ENCODE assay signal across 9 cellular contexts in the genomic region with DNA sequence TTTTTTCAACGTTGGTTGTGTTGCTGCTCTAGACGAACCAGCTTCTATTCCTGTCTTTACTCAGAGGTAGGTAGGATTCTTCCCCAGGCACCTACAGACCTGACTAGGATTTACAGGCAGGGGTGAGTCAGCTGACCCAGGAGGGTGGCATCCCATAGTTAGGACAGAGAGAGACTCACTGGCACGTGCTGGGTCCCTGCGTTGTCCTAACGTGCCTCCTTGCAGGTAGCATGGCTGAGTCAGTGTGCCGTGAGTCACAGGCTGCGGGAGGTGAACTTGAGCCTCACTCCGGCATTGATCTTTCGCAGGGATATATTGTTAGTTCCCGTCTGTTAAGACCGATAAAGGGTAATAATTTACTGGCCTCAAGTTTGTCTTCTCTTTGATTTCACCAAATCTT.
DNase-seq lines count a peak whose midpoint lies in the region; ATAC-seq and TF ChIP-seq lines count a peak whose summit lies in the region.
"Had no signal": no experiment of that assay in that cellular context is flagged by ENCODE, and none has a peak within 500 bp of the region (broad histone marks: within the 10 kb centered on the region; RNA-seq: fewer than 3 reads in every experiment).

No MANE protein-coding gene starts in this region.

- POLR2A ChIA-PET in HEK293T (lab: Yijun Ruan, JAX) = no interaction called here

- no peaks in the 10 kb centered on the region for H3K9me3 ChIP-seq in heart right ventricle

- no peak for DNase-seq in activated T-cell treated with anti-CD3 and anti-CD28 coated beads, Interleukin-2, amount 50 U/mL, for 24 hours
- no peak for DNase-seq in activated T-cell treated with anti-CD3 and anti-CD28 coated beads, Interleukin-2, amount 50 U/mL, for 4 hours
- DNase-seq in T-helper 22 cell (ENCODE audit: low read depth) (peak; percentile 10), SHP77 treated with DMSO at 0.1 percent for 48 hours (lab: John Stamatoyannopoulos, UW) (no peak), HEK293T (ENCODE audit: extremely low spot score) (no peak), heart right ventricle (no peak)
- DNase-seq: NCI-H1436 had no signal

- CTCF ChIA-PET in HEK293T (lab: Yijun Ruan, JAX) = no interaction called here

- no peaks in the 10 kb centered on the region for H3K36me3 ChIP-seq in heart right ventricle

- peak overlapping the region; percentile 43 for H3K4me3 Mint-ChIP-seq in activated T-cell treated with anti-CD3 and anti-CD28 coated beads, Interleukin-2, amount 50 U/mL, for 24 hours
- H3K4me3 Mint-ChIP-seq in activated T-cell treated with anti-CD3 and anti-CD28 coated beads, Interleukin-2, amount 50 U/mL, for 4 hours = no peak overlapping the region
- H3K4me3 Mint-ChIP-seq in stimulated activated memory B cell treated with anti-CD40 and anti-IgM and Interleukin-4, amounts not matched to agents 10 μg/mL and 1 μg/mL and 100 μg/mL, for 72 hours = peak overlapping the region; percentile 13

- peak overlapping the region in 1 of 10 donors; percentile 77 for H3K27ac ChIP-seq in heart right ventricle

- WGBS in heart right ventricle, 2 donors = 81 to 88% methylated on average over 11 of the region's 11 CpGs

- peaks cover 57% of the 10 kb centered on the region for H3K4me1 Mint-ChIP-seq in activated T-cell treated with anti-CD3 and anti-CD28 coated beads, Interleukin-2, amount 50 U/mL, for 24 hours (ENCODE audit: low read depth)
- peaks cover 48% of the 10 kb centered on the region for H3K4me1 Mint-ChIP-seq in activated T-cell treated with anti-CD3 and anti-CD28 coated beads, Interleukin-2, amount 50 U/mL, for 4 hours (ENCODE audit: low read depth)
- H3K4me1 Mint-ChIP-seq in stimulated activated memory B cell treated with anti-CD40 and anti-IgM and Interleukin-4, amounts not matched to agents 10 μg/mL and 1 μg/mL and 100 μg/mL, for 72 hours = peaks cover 80% of the 10 kb centered on the region

- H3K27ac Mint-ChIP-seq in activated T-cell treated with anti-CD3 and anti-CD28 coated beads, Interleukin-2, amount 50 U/mL, for 24 hours = peak overlapping the region; percentile 80
- H3K27ac Mint-ChIP-seq in stimulated activated memory B cell treated with anti-CD40 and anti-IgM and Interleukin-4, amounts not matched to agents 10 μg/mL and 1 μg/mL and 100 μg/mL, for 72 hours = peak overlapping the region; percentile 96

- H3K36me3 Mint-ChIP-seq in activated T-cell treated with anti-CD3 and anti-CD28 coated beads, Interleukin-2, amount 50 U/mL, for 24 hours (ENCODE audit: low read depth) = peaks cover 8% of the 10 kb centered on the region
- H3K36me3 Mint-ChIP-seq in activated T-cell treated with anti-CD3 and anti-CD28 coated beads, Interleukin-2, amount 50 U/mL, for 4 hours (ENCODE audit: insufficient read depth) = peaks cover 3% of the 10 kb centered on the region
- H3K36me3 Mint-ChIP-seq in stimulated activated memory B cell treated with anti-CD40 and anti-IgM and Interleukin-4, amounts not matched to agents 10 μg/mL and 1 μg/mL and 100 μg/mL, for 72 hours = peaks cover 2% of the 10 kb centered on the region

- no peak overlapping the region for H3K4me3 ChIP-seq in heart right ventricle

- no peaks in the 10 kb centered on the region for H3K27me3 Mint-ChIP-seq in activated T-cell treated with anti-CD3 and anti-CD28 coated beads, Interleukin-2, amount 50 U/mL, for 24 hours
- H3K27me3 Mint-ChIP-seq in activated T-cell treated with anti-CD3 and anti-CD28 coated beads, Interleukin-2, amount 50 U/mL, for 4 hours (ENCODE audit: low read depth) = no peaks in the 10 kb centered on the region
- no peaks in the 10 kb centered on the region for H3K27me3 Mint-ChIP-seq in stimulated activated memory B cell treated with anti-CD40 and anti-IgM and Interleukin-4, amounts not matched to agents 10 μg/mL and 1 μg/mL and 100 μg/mL, for 72 hours

- intact Hi-C loops in heart right ventricle (cut with DNase I) = no loop called here

- H3K9me3 Mint-ChIP-seq in activated T-cell treated with anti-CD3 and anti-CD28 coated beads, Interleukin-2, amount 50 U/mL, for 24 hours = peaks cover 3% of the 10 kb centered on the region
- peaks cover 2% of the 10 kb centered on the region for H3K9me3 Mint-ChIP-seq in activated T-cell treated with anti-CD3 and anti-CD28 coated beads, Interleukin-2, amount 50 U/mL, for 4 hours
- peaks cover 2% of the 10 kb centered on the region for H3K9me3 Mint-ChIP-seq in stimulated activated memory B cell treated with anti-CD40 and anti-IgM and Interleukin-4, amounts not matched to agents 10 μg/mL and 1 μg/mL and 100 μg/mL, for 72 hours

- no peak for ATAC-seq in activated T-cell treated with anti-CD3 and anti-CD28 coated beads, Interleukin-2, amount 50 U/mL, for 4 hours
- peak; percentile 99 for ATAC-seq in esophagus mucosa
- no peak for ATAC-seq in stimulated activated memory B cell treated with anti-CD40 and anti-IgM and Interleukin-4, amounts not matched to agents 10 μg/mL and 1 μg/mL and 100 μg/mL, for 72 hours
- no peak for ATAC-seq in heart right ventricle

- TF ChIP-seq CTCF in heart right ventricle (IDR thresholded peaks at IDR 0.05) = no peak

- H3K27me3 ChIP-seq in heart right ventricle = no peaks in the 10 kb centered on the region

- peaks cover 0 to 54% (median 0%) of the 10 kb centered on the region in 9 donors for H3K4me1 ChIP-seq in heart right ventricle

TF ChIP-seq in HEK293T, 16 proteins besides CTCF, POLR2A, EP300 and RAD21:
- TF ChIP-seq FOXA1 (IDR thresholded peaks at IDR 0.05) (no peak), TARDBP (IDR thresholded peaks at IDR 0.05) (no peak), LEF1 (IDR thresholded peaks at IDR 0.05; ENCODE audit: borderline replicate concordance) (no peak), FOXM1 (IDR thresholded peaks at IDR 0.05; ENCODE audit: borderline replicate concordance) (no peak), ELF4 (IDR thresholded peaks at IDR 0.05) (no peak), SUZ12 (IDR thresholded peaks at IDR 0.05) (no peak), CTBP1 (IDR thresholded peaks at IDR 0.05; ENCODE audit: borderline replicate concordance) (no peak), HDGF (IDR thresholded peaks at IDR 0.05; ENCODE audit: borderline replicate concordance) (no peak), L3MBTL2 (conservative IDR thresholded peaks at IDR 0.05) (no peak), BHLHE40 (IDR thresholded peaks at IDR 0.05; ENCODE audit: borderline replicate concordance) (no peak), NFRKB (IDR thresholded peaks at IDR 0.05) (no peak), ARNT (IDR thresholded peaks at IDR 0.05) (no peak), ZNF384 (IDR thresholded peaks at IDR 0.05) (no peak), SP1 (IDR thresholded peaks at IDR 0.05) (no peak), FOXK2 (IDR thresholded peaks at IDR 0.05) (no peak)
- TF ChIP-seq, protein P1, sequence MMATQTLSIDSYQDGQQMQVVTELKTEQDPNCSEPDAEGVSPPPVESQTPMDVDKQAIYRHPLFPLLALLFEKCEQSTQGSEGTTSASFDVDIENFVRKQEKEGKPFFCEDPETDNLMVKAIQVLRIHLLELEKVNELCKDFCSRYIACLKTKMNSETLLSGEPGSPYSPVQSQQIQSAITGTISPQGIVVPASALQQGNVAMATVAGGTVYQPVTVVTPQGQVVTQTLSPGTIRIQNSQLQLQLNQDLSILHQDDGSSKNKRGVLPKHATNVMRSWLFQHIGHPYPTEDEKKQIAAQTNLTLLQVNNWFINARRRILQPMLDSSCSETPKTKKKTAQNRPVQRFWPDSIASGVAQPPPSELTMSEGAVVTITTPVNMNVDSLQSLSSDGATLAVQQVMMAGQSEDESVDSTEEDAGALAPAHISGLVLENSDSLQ (IDR thresholded peaks at IDR 0.05) = no peak
TF ChIP-seq in HEK293T: peak in this region for 0.
